In genomic region chr7:101419831-101420230, GRCh38 we compare ENCODE assay signal across 19 cellular contexts. TPM values are rescaled to one million over a fixed set of nuclear protein-coding genes. Genes with fewer than 3 reads are reported as not detected.
"Had no signal": no experiment of that assay in that cellular context is flagged by ENCODE, and none has a peak within 500 bp of the region (broad histone marks: within the 10 kb centered on the region; RNA-seq: fewer than 3 reads in every experiment).

No MANE protein-coding gene starts in this region.

- FAIRE-seq: HepG2 had no signal

- H3K27ac ChIP-seq: KMS-11, RWPE1 had no signal

- H3K9ac ChIP-seq: KMS-11 had no signal

- H3K4me2 ChIP-seq: KMS-11 had no signal

- DNase-seq: IMR-90, Kasumi-1, MM.1S, NCI-H1092 treated with DMSO at 0.1 percent for 48 hours, NCI-H1436, NCI-H187, NCI-H2029, NCI-H2081 treated with DMSO at 0.1 percent for 48 hours, NCI-H2171, NCI-H226, NCI-H446, NCI-H510A, NCI-H524 treated with DMSO at 0.1 percent for 48 hours, NCI-H69, NCI-H774, SHP77 had no signal

RNA-seq across cellular contexts. Expression of gene COL26A1, which starts 57.2 kb away (rescaled TPM):
- total RNA-seq: IMR-90 had no signal
- polyA plus RNA-seq: IMR-90 had no signal
